In the genomic region with DNA sequence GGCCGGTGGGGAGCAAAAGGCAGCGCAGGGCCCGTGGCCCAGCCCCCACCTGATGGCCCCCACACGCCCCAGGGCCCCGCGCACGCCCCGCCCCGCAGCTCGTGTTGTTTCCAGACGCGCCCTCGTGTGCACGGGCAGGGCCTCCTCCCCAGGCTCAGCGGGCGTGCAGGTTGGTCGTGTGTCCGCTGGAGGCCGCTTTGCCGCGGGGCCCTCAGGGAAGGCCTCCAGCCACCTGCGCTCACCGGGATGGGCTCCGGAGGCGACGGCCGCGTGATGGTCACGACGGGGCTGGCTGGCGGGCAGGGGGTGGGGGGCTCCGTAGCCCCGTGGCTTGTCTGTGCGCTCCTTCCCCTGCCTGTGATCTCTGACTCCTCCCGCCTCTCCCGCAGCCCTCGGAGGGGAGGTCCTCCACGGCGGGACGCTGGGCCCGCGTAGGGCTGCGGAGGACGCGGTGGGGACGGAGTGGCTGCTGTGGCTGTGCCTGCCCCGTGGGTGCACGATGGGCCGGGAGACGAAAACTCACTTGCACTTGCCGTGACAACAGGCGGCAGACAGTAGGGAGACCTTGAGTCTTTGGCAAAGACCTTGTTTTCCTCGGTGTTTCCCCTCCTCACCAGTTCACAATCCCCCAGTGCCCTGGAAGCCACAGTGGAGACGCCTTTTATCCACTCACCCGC, we compare ENCODE assay signal across 1 cellular context.
TF ChIP-seq lines count a peak whose summit lies in the region.

No MANE protein-coding gene starts in this region.

TF ChIP-seq in IMR-90, 13 proteins besides CTCF, POLR2A, EP300 and RAD21 (continued from another document):
- TF ChIP-seq FOS (IDR thresholded peaks at IDR 0.05; ENCODE audit: low read depth, low read length) (no peak), RFX5 (IDR thresholded peaks at IDR 0.05; ENCODE audit: low read depth, low read length) (no peak), CHD1 (IDR thresholded peaks at IDR 0.05; ENCODE audit: low read depth, low read length) (no peak), MXI1 (IDR thresholded peaks at IDR 0.05; ENCODE audit: borderline replicate concordance, low read depth, low read length) (no peak), NFE2L2 (IDR thresholded peaks at IDR 0.05; ENCODE audit: low read depth, low read length) (no peak), SMC3 (IDR thresholded peaks at IDR 0.05; ENCODE audit: low read depth, low read length) (no peak), RCOR1 (IDR thresholded peaks at IDR 0.05; ENCODE audit: insufficient replicate concordance, low read length) (no peak), BHLHE40 (IDR thresholded peaks at IDR 0.05; ENCODE audit: low read depth, low read length) (no peak), MAZ (IDR thresholded peaks at IDR 0.05; ENCODE audit: borderline replicate concordance, low read depth, low read length) (no peak), MAFK (IDR thresholded peaks at IDR 0.05; ENCODE audit: low read depth, low read length) (no peak)
- TF ChIP-seq, protein P1, sequence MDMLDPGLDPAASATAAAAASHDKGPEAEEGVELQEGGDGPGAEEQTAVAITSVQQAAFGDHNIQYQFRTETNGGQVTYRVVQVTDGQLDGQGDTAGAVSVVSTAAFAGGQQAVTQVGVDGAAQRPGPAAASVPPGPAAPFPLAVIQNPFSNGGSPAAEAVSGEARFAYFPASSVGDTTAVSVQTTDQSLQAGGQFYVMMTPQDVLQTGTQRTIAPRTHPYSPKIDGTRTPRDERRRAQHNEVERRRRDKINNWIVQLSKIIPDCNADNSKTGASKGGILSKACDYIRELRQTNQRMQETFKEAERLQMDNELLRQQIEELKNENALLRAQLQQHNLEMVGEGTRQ (IDR thresholded peaks at IDR 0.05; ENCODE audit: low read depth, low read length) = no peak
